ENCODE assay signal across 1 cellular context in genomic region chr3:9793161-9793781, GRCh38.
TF ChIP-seq lines count a peak whose summit lies in the region.

No MANE protein-coding gene starts in this region.

TF ChIP-seq in K562, 482 proteins besides CTCF, POLR2A, EP300 and RAD21 (continued from another document):
- TF ChIP-seq DEAF1 (CRISPR knock-in tag; IDR thresholded peaks at IDR 0.05) (no peak), MAFG (tag; conservative IDR thresholded peaks at IDR 0.05) (no peak), COPS2 (conservative IDR thresholded peaks at IDR 0.05) (no peak), ZNF57 (CRISPR knock-in tag; IDR thresholded peaks at IDR 0.05) (no peak)
